1 cellular context compared by ENCODE assay signal in the genomic region with DNA sequence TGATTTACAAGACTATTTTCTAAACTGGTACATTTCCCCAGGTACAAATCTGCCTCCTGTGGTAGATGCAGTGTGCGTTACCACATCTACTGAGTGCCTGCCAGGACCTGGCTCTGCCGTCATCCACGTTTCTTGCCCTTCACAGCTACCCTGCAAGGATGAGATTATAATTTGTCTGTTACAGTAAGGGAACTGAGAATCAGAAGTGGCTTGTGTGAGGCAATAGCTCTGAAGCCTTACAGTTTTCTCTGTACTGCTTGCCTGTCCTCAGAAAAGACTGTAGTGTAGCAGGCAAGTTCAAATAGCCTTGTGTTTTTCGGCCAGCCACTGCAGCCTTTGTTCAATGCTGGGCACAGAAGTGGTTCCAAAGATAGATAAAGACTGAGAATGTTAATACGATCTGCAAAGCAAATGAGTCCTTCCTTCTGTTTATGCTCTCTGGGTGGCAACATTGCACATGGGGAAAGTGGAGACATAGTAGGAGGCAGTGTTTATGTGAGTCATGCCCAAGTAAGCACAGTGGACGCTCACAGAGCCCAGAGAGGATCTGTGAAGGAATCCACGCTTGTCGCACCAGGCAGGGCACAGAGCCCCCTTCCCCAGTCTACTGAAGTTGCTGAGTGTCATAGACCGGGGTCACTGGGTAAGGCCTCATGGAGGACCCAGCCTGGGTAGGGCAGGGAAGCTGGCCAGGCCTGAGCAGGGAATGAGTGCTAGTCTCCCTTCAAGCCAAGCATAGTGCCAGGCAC.
A peak's percentile ranks its signal among the peaks of the same experiment; 100 is the strongest.
TF ChIP-seq lines count a peak whose summit lies in the region.

No MANE protein-coding gene starts in this region.

TF ChIP-seq in SK-N-SH, 30 proteins besides CTCF, POLR2A, EP300 and RAD21 (continued from another document):
- TF ChIP-seq, protein P1, sequence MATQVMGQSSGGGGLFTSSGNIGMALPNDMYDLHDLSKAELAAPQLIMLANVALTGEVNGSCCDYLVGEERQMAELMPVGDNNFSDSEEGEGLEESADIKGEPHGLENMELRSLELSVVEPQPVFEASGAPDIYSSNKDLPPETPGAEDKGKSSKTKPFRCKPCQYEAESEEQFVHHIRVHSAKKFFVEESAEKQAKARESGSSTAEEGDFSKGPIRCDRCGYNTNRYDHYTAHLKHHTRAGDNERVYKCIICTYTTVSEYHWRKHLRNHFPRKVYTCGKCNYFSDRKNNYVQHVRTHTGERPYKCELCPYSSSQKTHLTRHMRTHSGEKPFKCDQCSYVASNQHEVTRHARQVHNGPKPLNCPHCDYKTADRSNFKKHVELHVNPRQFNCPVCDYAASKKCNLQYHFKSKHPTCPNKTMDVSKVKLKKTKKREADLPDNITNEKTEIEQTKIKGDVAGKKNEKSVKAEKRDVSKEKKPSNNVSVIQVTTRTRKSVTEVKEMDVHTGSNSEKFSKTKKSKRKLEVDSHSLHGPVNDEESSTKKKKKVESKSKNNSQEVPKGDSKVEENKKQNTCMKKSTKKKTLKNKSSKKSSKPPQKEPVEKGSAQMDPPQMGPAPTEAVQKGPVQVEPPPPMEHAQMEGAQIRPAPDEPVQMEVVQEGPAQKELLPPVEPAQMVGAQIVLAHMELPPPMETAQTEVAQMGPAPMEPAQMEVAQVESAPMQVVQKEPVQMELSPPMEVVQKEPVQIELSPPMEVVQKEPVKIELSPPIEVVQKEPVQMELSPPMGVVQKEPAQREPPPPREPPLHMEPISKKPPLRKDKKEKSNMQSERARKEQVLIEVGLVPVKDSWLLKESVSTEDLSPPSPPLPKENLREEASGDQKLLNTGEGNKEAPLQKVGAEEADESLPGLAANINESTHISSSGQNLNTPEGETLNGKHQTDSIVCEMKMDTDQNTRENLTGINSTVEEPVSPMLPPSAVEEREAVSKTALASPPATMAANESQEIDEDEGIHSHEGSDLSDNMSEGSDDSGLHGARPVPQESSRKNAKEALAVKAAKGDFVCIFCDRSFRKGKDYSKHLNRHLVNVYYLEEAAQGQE (IDR thresholded peaks at IDR 0.05; ENCODE audit: low read depth, low read length) = no peak
- TF ChIP-seq TCF12 (IDR thresholded peaks at IDR 0.05) = peak; percentile 76; the same call in 1 of the 2 replicates
- no peak for TF ChIP-seq NFIC (IDR thresholded peaks at IDR 0.05; ENCODE audit: borderline replicate concordance)
- TF ChIP-seq NRF1 (IDR thresholded peaks at IDR 0.05; ENCODE audit: low read depth, low read length) = no peak
- TF ChIP-seq TEAD4 (IDR thresholded peaks at IDR 0.05; ENCODE audit: borderline replicate concordance, insufficient read depth) = no peak
- TF ChIP-seq RFX5 (IDR thresholded peaks at IDR 0.05; ENCODE audit: low read length) = no peak
- TF ChIP-seq CHD2 (IDR thresholded peaks at IDR 0.05; ENCODE audit: low read length, partially characterized antibody) = no peak
- TF ChIP-seq SIN3A (IDR thresholded peaks at IDR 0.05; ENCODE audit: borderline replicate concordance, low read depth, low read length) = peak; percentile 59; the same call in 1 of the 2 replicates
- no peak for TF ChIP-seq FOXJ3 (CRISPR knock-in tag; IDR thresholded peaks at IDR 0.05)
- no peak for TF ChIP-seq TAF1 (IDR thresholded peaks at IDR 0.05; ENCODE audit: borderline replicate concordance, low read depth, low read length)
- TF ChIP-seq, protein P2, sequence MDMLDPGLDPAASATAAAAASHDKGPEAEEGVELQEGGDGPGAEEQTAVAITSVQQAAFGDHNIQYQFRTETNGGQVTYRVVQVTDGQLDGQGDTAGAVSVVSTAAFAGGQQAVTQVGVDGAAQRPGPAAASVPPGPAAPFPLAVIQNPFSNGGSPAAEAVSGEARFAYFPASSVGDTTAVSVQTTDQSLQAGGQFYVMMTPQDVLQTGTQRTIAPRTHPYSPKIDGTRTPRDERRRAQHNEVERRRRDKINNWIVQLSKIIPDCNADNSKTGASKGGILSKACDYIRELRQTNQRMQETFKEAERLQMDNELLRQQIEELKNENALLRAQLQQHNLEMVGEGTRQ (IDR thresholded peaks at IDR 0.05; ENCODE audit: borderline replicate concordance, low read depth, low read length) = no peak
- no peak for TF ChIP-seq ELF1 (IDR thresholded peaks at IDR 0.05)
- TF ChIP-seq YY1 (IDR thresholded peaks at IDR 0.05; ENCODE audit: low read depth) = no peak
- TF ChIP-seq, protein P3, sequence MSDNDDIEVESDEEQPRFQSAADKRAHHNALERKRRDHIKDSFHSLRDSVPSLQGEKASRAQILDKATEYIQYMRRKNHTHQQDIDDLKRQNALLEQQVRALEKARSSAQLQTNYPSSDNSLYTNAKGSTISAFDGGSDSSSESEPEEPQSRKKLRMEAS (IDR thresholded peaks at IDR 0.05; ENCODE audit: low read depth) = peak; percentile 82
- TF ChIP-seq, protein P4, sequence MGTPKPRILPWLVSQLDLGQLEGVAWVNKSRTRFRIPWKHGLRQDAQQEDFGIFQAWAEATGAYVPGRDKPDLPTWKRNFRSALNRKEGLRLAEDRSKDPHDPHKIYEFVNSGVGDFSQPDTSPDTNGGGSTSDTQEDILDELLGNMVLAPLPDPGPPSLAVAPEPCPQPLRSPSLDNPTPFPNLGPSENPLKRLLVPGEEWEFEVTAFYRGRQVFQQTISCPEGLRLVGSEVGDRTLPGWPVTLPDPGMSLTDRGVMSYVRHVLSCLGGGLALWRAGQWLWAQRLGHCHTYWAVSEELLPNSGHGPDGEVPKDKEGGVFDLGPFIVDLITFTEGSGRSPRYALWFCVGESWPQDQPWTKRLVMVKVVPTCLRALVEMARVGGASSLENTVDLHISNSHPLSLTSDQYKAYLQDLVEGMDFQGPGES (IDR thresholded peaks at IDR 0.05; ENCODE audit: low read depth, low read length) = no peak
- TF ChIP-seq GABPA (IDR thresholded peaks at IDR 0.05; ENCODE audit: low read depth) = no peak
- peak; percentile 52; the same call in 1 of the 2 replicates for TF ChIP-seq JUND (IDR thresholded peaks at IDR 0.05)
- no peak for TF ChIP-seq SMC3 (IDR thresholded peaks at IDR 0.05; ENCODE audit: low read depth, low read length)
- no peak for TF ChIP-seq RXRA (IDR thresholded peaks at IDR 0.05; ENCODE audit: borderline replicate concordance, low read depth)
- no peak for TF ChIP-seq MXI1 (IDR thresholded peaks at IDR 0.05; ENCODE audit: low read depth, low read length)
- TF ChIP-seq MEF2A (IDR thresholded peaks at IDR 0.05; ENCODE audit: borderline replicate concordance, low read depth) = no peak
